14 cellular contexts compared by ENCODE assay signal in the genomic region with DNA sequence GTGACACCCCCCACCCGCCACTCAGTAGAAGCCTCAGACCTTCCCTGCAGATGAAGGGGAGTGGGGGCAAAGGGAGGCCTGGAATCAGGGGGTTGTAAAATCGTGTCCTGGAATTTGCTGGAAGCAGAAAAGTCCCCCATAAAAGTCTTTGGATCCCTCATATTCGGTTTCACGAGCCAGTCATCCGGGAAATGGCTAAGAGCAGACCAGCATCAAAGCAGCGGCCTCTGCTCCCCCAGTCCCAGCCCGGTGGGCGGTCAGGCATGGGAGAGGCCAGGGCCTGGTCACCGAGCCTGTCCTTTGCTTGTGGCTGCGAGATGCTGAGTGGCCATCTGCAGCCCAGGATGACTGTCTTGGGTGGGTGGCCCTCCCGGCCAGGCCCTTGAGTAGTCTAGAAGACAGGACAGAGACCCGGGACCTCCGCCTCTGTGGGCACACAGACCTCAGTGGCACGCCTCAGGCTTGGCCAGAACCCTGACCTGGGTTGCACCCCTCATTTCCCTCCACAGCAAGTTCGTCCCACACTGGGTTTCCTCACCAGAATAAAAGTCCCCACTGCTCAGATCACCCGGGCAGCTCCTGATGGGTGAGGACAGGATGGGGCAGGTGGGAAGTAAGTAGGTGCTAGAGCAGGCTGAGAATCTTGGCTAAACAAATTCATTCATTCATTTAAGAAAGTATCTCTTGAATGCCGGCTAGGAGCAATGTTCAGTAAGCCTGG.
DNase-seq lines count a peak whose midpoint lies in the region; ATAC-seq lines count a peak whose summit lies in the region.
"Had no signal": no experiment of that assay in that cellular context is flagged by ENCODE, and none has a peak within 500 bp of the region (broad histone marks: within the 10 kb centered on the region; RNA-seq: fewer than 3 reads in every experiment).

No MANE protein-coding gene starts in this region.

- DNase-seq in Right ventricle myocardium inferior (ENCODE audit: missing footprints) (peak; percentile 52), Right ventricle myocardium superior (no peak), left kidney (ENCODE audit: low read depth, low spot score) (peak; percentile 96), posterior vena cava (ENCODE audit: low spot score) (peak; percentile 75), NCI-H446 treated with DMSO at 0.1 percent for 48 hours (lab: John Stamatoyannopoulos, UW) (no peak), T-helper 2 cell (no peak), SHP77 (lab: John Stamatoyannopoulos, UW) (no peak)
- no peak for DNase-seq in activated CD8-positive, alpha-beta memory T cell treated with anti-CD3 and anti-CD28 coated beads, Interleukin-2, amount 50 U/mL, for 4 hours
- DNase-seq: AML-193; Calu3; CD8-positive, alpha-beta T cell; DMS79 treated with DMSO at 0.1 percent for 48 hours; GF-D8 had no signal

- ATAC-seq in Right ventricle myocardium inferior (no peak), Right ventricle myocardium superior (ENCODE audit: poor library complexity) (no peak)
- ATAC-seq: A549; CD8-positive, alpha-beta T cell had no signal

- intact Hi-C loops in Right ventricle myocardium inferior (cut with DNase I) = loop anchor here (5.0 kb wide), 3 partner anchors 68 to 233 kb away; partner anchors contain the start of gene SPO11
- intact Hi-C loops in Right ventricle myocardium superior (cut with DNase I) = loop anchor here (5.0 to 10.0 kb wide), 2 partner anchors 160 to 243 kb away; no protein-coding TSS in a partner anchor
- intact Hi-C loops in posterior vena cava (cut with DNase I) = loop anchor here in 1 of 2 donors (5.0 kb wide), 1 partner anchor 253 kb away; no protein-coding TSS in a partner anchor

Comparison
In these comparisons a context has a peak if more than half of its experiments do, and no peak if none do; other contexts are left out.
1. DNase-seq: peak in Right ventricle myocardium inferior (single experiment), left kidney (single experiment) and posterior vena cava (single experiment); none in Right ventricle myocardium superior (single experiment), activated CD8-positive, alpha-beta memory T cell treated with anti-CD3 and anti-CD28 coated beads, Interleukin-2, amount 50 U/mL, for 4 hours (single experiment), NCI-H446 treated with DMSO at 0.1 percent for 48 hours (single experiment), T-helper 2 cell (0 of 5) and SHP77 (0 of 2).